11 cellular contexts compared by ENCODE assay signal in genomic region chr10:14749051-14749809, GRCh38. TPM values are rescaled to one million over a fixed set of nuclear protein-coding genes. Genes with fewer than 3 reads are reported as not detected.
DNase-seq lines count a peak whose midpoint lies in the region; ATAC-seq and TF ChIP-seq lines count a peak whose summit lies in the region.
"Had no signal": no experiment of that assay in that cellular context is flagged by ENCODE, and none has a peak within 500 bp of the region (broad histone marks: within the 10 kb centered on the region; RNA-seq: fewer than 3 reads in every experiment).

No MANE protein-coding gene starts in this region.

- no peak overlapping the region for H2AK5ac ChIP-seq in mesendoderm (ENCODE audit: low read length)

- no peak overlapping the region for H2BK15ac ChIP-seq in mesendoderm (replicated peaks; ENCODE audit: low read depth)

- peak in 2 of 4 donors; percentile 35 to 37 for ATAC-seq in heart left ventricle
- peak; percentile 59 for ATAC-seq in aorta (ENCODE audit: low FRiP score)
- ATAC-seq in activated T-helper 17 cell treated with anti-CD3 and anti-CD28 coated beads, Interleukin-2, amount 50 U/mL, for 72 hours (replicated peaks), result no peak
- ATAC-seq in GM18861 (IDR thresholded peaks at IDR 0.05; ENCODE audit: unreplicated experiment), result no peak
- ATAC-seq: Panc1 had no signal

- no peak overlapping the region for H4K8ac ChIP-seq in mesendoderm (ENCODE audit: low read depth, low read length)

- no peaks in the 10 kb centered on the region for H3K27me3 ChIP-seq in heart left ventricle
- H3K27me3 ChIP-seq in mesendoderm (ENCODE audit: insufficient read depth, low read length, poor library complexity), result no peaks in the 10 kb centered on the region
- H3K27me3 ChIP-seq in aorta (ENCODE audit: control insufficient read depth in 1 of 2, insufficient read depth in 2 of 2, low read length in 1 of 2), result no peaks in the 10 kb centered on the region
- H3K27me3 ChIP-seq: vagina had no signal

- intact Hi-C loops in heart left ventricle (cut with DNase I), result no loop called here
- intact Hi-C loops in cardiac septum (cut with DNase I), result no loop called here
- intact Hi-C loops in aorta (cut with DNase I), result no loop called here

- H2BK120ac ChIP-seq in mesendoderm (ENCODE audit: low read depth, low read length), result no peak overlapping the region

- H3K79me1 ChIP-seq in mesendoderm (ENCODE audit: low read length), result no peaks in the 10 kb centered on the region

- H4K5ac ChIP-seq in mesendoderm (ENCODE audit: low read length), result no peak overlapping the region

- H3K4ac ChIP-seq in mesendoderm (ENCODE audit: low read depth, low read length), result no peak overlapping the region

- H3K27ac ChIP-seq in heart left ventricle (peak overlapping the region in 9 of 12 donors; percentile 3 to 81 (median 43)), mesendoderm (ENCODE audit: low read depth, low read length) (no peak overlapping the region), aorta (ENCODE audit: low read depth in 1 of 2, low read length in 2 of 2) (peak overlapping the region; percentile 68 to 73)
- H3K27ac ChIP-seq: vagina had no signal

- H3K36me3 Mint-ChIP-seq in activated T-helper 17 cell treated with anti-CD3 and anti-CD28 coated beads, Interleukin-2, amount 50 U/mL, for 72 hours (ENCODE audit: low read depth), result no peaks in the 10 kb centered on the region

- H3K9me3 ChIP-seq in heart left ventricle, result peaks cover 0 to 3% (median 0%) of the 10 kb centered on the region in 12 donors
- H3K9me3 ChIP-seq in aorta (ENCODE audit: control insufficient read depth, low read length), result no peaks in the 10 kb centered on the region
- H3K9me3 ChIP-seq: vagina had no signal

- no peak overlapping the region for H3K23ac ChIP-seq in mesendoderm (ENCODE audit: low read length)

- no peak overlapping the region for H2BK5ac ChIP-seq in mesendoderm (ENCODE audit: low read length)

- H3K27ac Mint-ChIP-seq in activated T-helper 17 cell treated with anti-CD3 and anti-CD28 coated beads, Interleukin-2, amount 50 U/mL, for 72 hours, result no peak overlapping the region

- no peak for TF ChIP-seq CTCF in heart left ventricle (IDR thresholded peaks at IDR 0.05)

- no peaks in the 10 kb centered on the region for H3K4me1 Mint-ChIP-seq in activated T-helper 17 cell treated with anti-CD3 and anti-CD28 coated beads, Interleukin-2, amount 50 U/mL, for 72 hours

- WGBS in heart left ventricle, 4 donors, result 46 to 58% (median 52%) methylated on average over 11 of the region's 11 CpGs
- whole genome bisulfite sequencing in mesendoderm (ENCODE audit: extremely low coverage, insufficient coverage, low lambda C conversion rate), result no CpG with 5 or more reads among the region's 11 CpGs
- WGBS in aorta, 2 donors, result 12 to 15% methylated on average over 11 of the region's 11 CpGs

- peak in 3 of 5 donors; percentile 26 to 48 (median 39) for DNase-seq in heart left ventricle
- no peak for DNase-seq in cardiac septum (ENCODE audit: low spot score)
- DNase-seq in cerebellar cortex (ENCODE audit: low spot score), result peak; percentile 83
- DNase-seq in mesendoderm, result peak; percentile 9
- peak in 1 of 2 donors; percentile 76 for DNase-seq in aorta
- no peak for DNase-seq in dedifferentiated amniotic fluid mesenchymal stem cell (ENCODE audit: extremely low spot score)
- DNase-seq: erythroblast had no signal

- H3K4me3 Mint-ChIP-seq in activated T-helper 17 cell treated with anti-CD3 and anti-CD28 coated beads, Interleukin-2, amount 50 U/mL, for 72 hours, result no peak overlapping the region

- no peak overlapping the region for H3K4me3 ChIP-seq in heart left ventricle
- H3K4me3 ChIP-seq in mesendoderm (ENCODE audit: low read length), result no peak overlapping the region
- no peak overlapping the region for H3K4me3 ChIP-seq in aorta (ENCODE audit: low read length in 2 of 2)
- H3K4me3 ChIP-seq: vagina had no signal

- H3K56ac ChIP-seq in mesendoderm (ENCODE audit: low read length), result no peak overlapping the region

- no peak for TF ChIP-seq POLR2A in heart left ventricle (IDR thresholded peaks at IDR 0.05)

- no peak overlapping the region for H3K18ac ChIP-seq in mesendoderm (ENCODE audit: low read length)

- no peak overlapping the region for H3K9ac ChIP-seq in mesendoderm (ENCODE audit: low read length)

- H3K27me3 Mint-ChIP-seq in activated T-helper 17 cell treated with anti-CD3 and anti-CD28 coated beads, Interleukin-2, amount 50 U/mL, for 72 hours, result no peaks in the 10 kb centered on the region

- no peaks in the 10 kb centered on the region for H3K36me3 ChIP-seq in heart left ventricle
- no peaks in the 10 kb centered on the region for H3K36me3 ChIP-seq in mesendoderm (ENCODE audit: control insufficient read depth, insufficient read depth, low read length)
- H3K36me3 ChIP-seq in aorta (ENCODE audit: control insufficient read depth in 1 of 2, insufficient read depth in 2 of 2, low read length in 1 of 2), result no peaks in the 10 kb centered on the region
- H3K36me3 ChIP-seq: vagina had no signal

- no peaks in the 10 kb centered on the region for H3K79me2 ChIP-seq in mesendoderm (ENCODE audit: control insufficient read depth, insufficient read depth, low read length)

- no peak overlapping the region for H3K4me2 ChIP-seq in mesendoderm (ENCODE audit: low read length)

- H3K9me3 Mint-ChIP-seq in activated T-helper 17 cell treated with anti-CD3 and anti-CD28 coated beads, Interleukin-2, amount 50 U/mL, for 72 hours, result no peaks in the 10 kb centered on the region

- peaks cover 0 to 54% (median 32%) of the 10 kb centered on the region in 12 donors for H3K4me1 ChIP-seq in heart left ventricle
- no peaks in the 10 kb centered on the region for H3K4me1 ChIP-seq in mesendoderm (ENCODE audit: control insufficient read depth, low read depth, low read length)
- no peaks in the 10 kb centered on the region for H3K4me1 ChIP-seq in aorta (ENCODE audit: control insufficient read depth in 1 of 2, insufficient read depth in 2 of 2, low read length in 2 of 2)

RNA-seq across cellular contexts. Expression of gene FAM107B, which starts 25.5 kb away (rescaled TPM):
- total RNA-seq in heart left ventricle (10 to 100 TPM in 2 of 9 donors, 1 to 10 TPM in 7; 1.9 to 27.6 (median 5.4) TPM), cardiac septum (8.6 TPM), aorta (10 to 100 TPM; 31.4 to 34.8 TPM)
- polyA plus RNA-seq in heart left ventricle (1 to 10 TPM; 2.1 to 3.2 TPM), aorta (10 to 100 TPM; 16.6 to 58.5 TPM)
- polyA plus RNA-seq in mesendoderm (2013, experiment 1 of 2), result 38.5 TPM
- 36.3 TPM for polyA plus RNA-seq in mesendoderm (2013, experiment 2 of 2)
- total RNA-seq in activated T-helper 17 cell treated with anti-CD3 and anti-CD28 coated beads, Interleukin-2, amount 50 U/mL, for 72 hours, result 100 to 1,000 TPM; 143 to 188 TPM

Comparison
In these comparisons a context has a peak if more than half of its experiments do, and no peak if none do; other contexts are left out.
1. DNase-seq: peak in heart left ventricle (3 of 5), cerebellar cortex (single experiment) and mesendoderm (single experiment); none in cardiac septum (single experiment) and dedifferentiated amniotic fluid mesenchymal stem cell (single experiment).
2. RNA of gene FAM107B, which starts 25.5 kb away (total RNA-seq): 143 to 188 TPM in activated T-helper 17 cell treated with anti-CD3 and anti-CD28 coated beads, Interleukin-2, amount 50 U/mL, for 72 hours; 31.4 to 34.8 TPM in aorta, 8.6 TPM in cardiac septum (single experiment) and 1.9 to 27.6 TPM in heart left ventricle; every median in the first group is over 4 times any median in the second.